Comparison of ENCODE assay signal across 8 cellular contexts in genomic region chr6:100464910-100465700, GRCh38. TPM values are rescaled to one million over a fixed set of nuclear protein-coding genes. Genes with fewer than 3 reads are reported as not detected.
DNase-seq lines count a peak whose midpoint lies in the region; ATAC-seq and TF ChIP-seq lines count a peak whose summit lies in the region.

SIM1 (minus strand) TSS chr6:100464921; CDS start chr6:100463468, 1,453 bp downstream.

- WGBS in lung, 2 donors: 3 to 9% methylated on average over 56 to 65 of the region's 65 CpGs
- 5 to 7% methylated on average over 57 to 65 of the region's 65 CpGs for WGBS in aorta, 2 donors

- ATAC-seq in GM21619 (IDR thresholded peaks at IDR 0.05; ENCODE audit: unreplicated experiment) (peak; percentile 54), lung (ENCODE audit: insufficient read depth, low FRiP score) (peak; percentile 22), aorta (ENCODE audit: low FRiP score) (peak; percentile 60)

- intact Hi-C loops in aorta (cut with DNase I): no loop called here

- H3K9me3 ChIP-seq in lung (ENCODE audit: control insufficient read depth in 2 of 2, insufficient read depth in 1 of 2, low read length in 1 of 2) (peaks cover 0 to 25% of the 10 kb centered on the region in 2 donors), aorta (ENCODE audit: control insufficient read depth, low read length) (peaks cover 1% of the 10 kb centered on the region)

- H3K27ac ChIP-seq in lung (ENCODE audit: low read depth in 1 of 2, low read length in 1 of 2) (no peak within 1 kb of the TSS), aorta (ENCODE audit: low read depth in 1 of 2, low read length in 2 of 2) (no peak within 1 kb of the TSS)

- no peak for TF ChIP-seq CTCF in choroid plexus epithelial cell (conservative IDR thresholded peaks at IDR 0.05; ENCODE audit: low read depth, low read length)
- TF ChIP-seq CTCF in lung (IDR thresholded peaks at IDR 0.05; ENCODE audit: control extremely low read depth, extremely low read depth): no peak

- H3K4me3 ChIP-seq in choroid plexus epithelial cell (ENCODE audit: low read depth, low read length) (peak within 1 kb of the TSS; percentile 32), lung (no peak within 1 kb of the TSS), aorta (ENCODE audit: low read length in 2 of 2) (no peak within 1 kb of the TSS)

- H3K27me3 ChIP-seq in lung (ENCODE audit: control insufficient read depth, insufficient read depth): no peaks in the 10 kb centered on the region
- no peaks in the 10 kb centered on the region for H3K27me3 ChIP-seq in aorta (ENCODE audit: control insufficient read depth in 1 of 2, insufficient read depth in 2 of 2, low read length in 1 of 2)

- DNase-seq in DMS153 (lab: John Stamatoyannopoulos, UW): peak; percentile 67
- peak; percentile 56 for DNase-seq in NCI-H1694 treated with DMSO at 0.1 percent for 48 hours (lab: John Stamatoyannopoulos, UW)
- peak; percentile 65 for DNase-seq in choroid plexus epithelial cell (ENCODE audit: low read depth)
- no peak for DNase-seq in lung (ENCODE audit: low spot score)
- DNase-seq in aorta: peak in 1 of 2 donors; percentile 85
- no peak for DNase-seq in NCI-H1105 treated with DMSO at 0.1 percent for 48 hours (lab: John Stamatoyannopoulos, UW)
- no peak for DNase-seq in LoVo (ENCODE audit: low spot score)

- H3K4me1 ChIP-seq in lung (ENCODE audit: control insufficient read depth in 2 of 2, insufficient read depth in 2 of 2, low read length in 2 of 2) (peaks cover 0 to 10% of the 10 kb centered on the region in 2 donors), aorta (ENCODE audit: control insufficient read depth in 1 of 2, insufficient read depth in 2 of 2, low read length in 2 of 2) (no peaks in the 10 kb centered on the region)

- H3K36me3 ChIP-seq in lung (ENCODE audit: control insufficient read depth in 2 of 2, insufficient read depth in 2 of 2, low read length in 2 of 2) (no peaks in the 10 kb centered on the region), aorta (ENCODE audit: control insufficient read depth in 1 of 2, insufficient read depth in 2 of 2, low read length in 1 of 2) (no peaks in the 10 kb centered on the region)

RNA-seq across cellular contexts. Expression of gene SIM1, which starts in this region (rescaled TPM):
- total RNA-seq in lung (not detected), aorta (under 1 TPM in 1 of 2 donors, not detected in 1; 0.10 TPM)
- polyA plus RNA-seq in lung (not detected), aorta (not detected)

Comparison
In these comparisons a context has a peak if more than half of its experiments do, and no peak if none do; other contexts are left out.
1. Peak in ATAC-seq in lung; RNA of the gene not detected or under 1 TPM.
2. Peak in ATAC-seq in aorta; RNA of the gene not detected or under 1 TPM.
3. DNase-seq: peak in DMS153 (single experiment), NCI-H1694 treated with DMSO at 0.1 percent for 48 hours (single experiment) and choroid plexus epithelial cell (single experiment); none in lung (single experiment), NCI-H1105 treated with DMSO at 0.1 percent for 48 hours (single experiment) and LoVo (single experiment).
4. Peak in every context shown above with its lines, with median percentiles within 50 percentile points of each other: ATAC-seq.